1 cellular context compared by ENCODE assay signal in the genomic region with DNA sequence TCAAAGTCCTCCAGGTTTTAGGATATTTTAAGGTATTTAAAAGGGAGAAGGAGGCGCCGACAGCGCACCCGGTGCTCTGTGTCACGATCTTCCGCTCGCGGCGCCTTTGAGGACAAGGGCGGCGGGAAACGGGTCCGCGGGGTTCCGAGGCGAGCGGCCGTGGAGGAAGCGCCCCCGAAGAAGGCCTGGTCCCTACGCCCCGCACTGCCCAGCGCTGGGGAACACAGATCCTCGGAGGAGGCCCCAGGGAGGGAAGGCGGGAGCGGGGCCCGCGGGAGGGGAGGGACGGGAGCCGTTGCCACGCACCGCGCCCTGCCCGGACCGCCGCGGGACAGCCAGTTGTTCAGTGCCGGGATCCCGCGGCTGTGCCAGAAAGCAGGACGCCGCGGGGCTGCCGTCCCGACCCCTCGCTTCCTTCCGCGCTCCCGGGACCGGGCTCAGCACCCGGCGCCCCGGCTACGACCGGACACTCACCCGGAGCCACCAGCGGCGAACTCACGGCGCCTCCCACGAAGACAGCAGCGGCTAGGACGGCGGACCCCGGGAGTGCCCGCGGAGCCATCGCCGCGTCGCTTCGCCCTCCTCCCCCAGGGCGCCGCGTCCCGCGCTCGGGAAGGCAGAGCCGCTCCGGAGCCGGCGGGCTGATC.
A peak's percentile ranks its signal among the peaks of the same experiment; 100 is the strongest.
TF ChIP-seq lines count a peak whose summit lies in the region.

No MANE protein-coding gene starts in this region.

TF ChIP-seq in K562, 482 proteins besides CTCF, POLR2A, EP300 and RAD21 (continued from another document and continues in another):
- TF ChIP-seq, protein P1, sequence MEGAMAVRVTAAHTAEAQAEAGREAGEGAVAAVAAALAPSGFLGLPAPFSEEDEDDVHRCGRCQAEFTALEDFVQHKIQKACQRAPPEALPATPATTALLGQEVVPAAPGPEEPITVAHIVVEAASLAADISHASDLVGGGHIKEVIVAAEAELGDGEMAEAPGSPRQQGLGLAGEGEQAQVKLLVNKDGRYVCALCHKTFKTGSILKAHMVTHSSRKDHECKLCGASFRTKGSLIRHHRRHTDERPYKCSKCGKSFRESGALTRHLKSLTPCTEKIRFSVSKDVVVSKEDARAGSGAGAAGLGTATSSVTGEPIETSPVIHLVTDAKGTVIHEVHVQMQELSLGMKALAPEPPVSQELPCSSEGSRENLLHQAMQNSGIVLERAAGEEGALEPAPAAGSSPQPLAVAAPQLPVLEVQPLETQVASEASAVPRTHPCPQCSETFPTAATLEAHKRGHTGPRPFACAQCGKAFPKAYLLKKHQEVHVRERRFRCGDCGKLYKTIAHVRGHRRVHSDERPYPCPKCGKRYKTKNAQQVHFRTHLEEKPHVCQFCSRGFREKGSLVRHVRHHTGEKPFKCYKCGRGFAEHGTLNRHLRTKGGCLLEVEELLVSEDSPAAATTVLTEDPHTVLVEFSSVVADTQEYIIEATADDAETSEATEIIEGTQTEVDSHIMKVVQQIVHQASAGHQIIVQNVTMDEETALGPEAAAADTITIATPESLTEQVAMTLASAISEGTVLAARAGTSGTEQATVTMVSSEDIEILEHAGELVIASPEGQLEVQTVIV (CRISPR knock-in tag; IDR thresholded peaks at IDR 0.05; ENCODE audit: borderline replicate concordance), result no peak
- TF ChIP-seq ZNF76 (CRISPR knock-in tag; IDR thresholded peaks at IDR 0.05; ENCODE audit: borderline replicate concordance) (no peak), TRIM28 (IDR thresholded peaks at IDR 0.05) (no peak), RBFOX2 (IDR thresholded peaks at IDR 0.05; ENCODE audit: low read depth, low read length) (peak; percentile 80), ZNF511 (CRISPR knock-in tag; IDR thresholded peaks at IDR 0.05) (0 out of 2 replicates have a peak, but pooled peaks have one; percentile 69), HDAC2 (IDR thresholded peaks at IDR 0.05) (no peak), SAFB2 (IDR thresholded peaks at IDR 0.05; ENCODE audit: borderline replicate concordance, low read depth, low read length, severe bottlenecking) (no peak), PHB2 (IDR thresholded peaks at IDR 0.05; ENCODE audit: low read depth) (no peak), SOX6 (IDR thresholded peaks at IDR 0.05) (no peak), XRCC3 (IDR thresholded peaks at IDR 0.05) (no peak), ZSCAN32 (CRISPR knock-in tag; IDR thresholded peaks at IDR 0.05) (no peak), HNRNPH1 (optimal IDR thresholded peaks at IDR 0.05; ENCODE audit: low read depth, low read length) (no peak), ARNT (IDR thresholded peaks at IDR 0.05) (no peak), NCOR1 (IDR thresholded peaks at IDR 0.05) (no peak), ZFP91 (CRISPR knock-in tag; IDR thresholded peaks at IDR 0.05) (no peak), ZKSCAN1 (IDR thresholded peaks at IDR 0.05; ENCODE audit: low read depth, low read length) (no peak), DIDO1 (tag; IDR thresholded peaks at IDR 0.05; ENCODE audit: low read depth) (no peak), RBM14 (IDR thresholded peaks at IDR 0.05; ENCODE audit: borderline replicate concordance, insufficient read depth, low read depth, low read length) (no peak), ZNF212 (CRISPR knock-in tag; IDR thresholded peaks at IDR 0.05) (no peak), CBX1 (IDR thresholded peaks at IDR 0.05; ENCODE audit: low read depth) (0 out of 2 replicates have a peak, but pooled peaks have one; percentile 15), ZBTB2 (IDR thresholded peaks at IDR 0.05) (no peak), GABPB1 (CRISPR knock-in tag; IDR thresholded peaks at IDR 0.05) (no peak), EWSR1 (IDR thresholded peaks at IDR 0.05; ENCODE audit: borderline replicate concordance, low read depth, partially characterized antibody) (no peak), PYGO2 (tag; IDR thresholded peaks at IDR 0.05) (no peak), RBBP5 (IDR thresholded peaks at IDR 0.05; ENCODE audit: borderline replicate concordance, insufficient read depth, low read length, poor library complexity, severe bottlenecking) (peak; percentile 80), ZBTB8A (IDR thresholded peaks at IDR 0.05; ENCODE audit: partially characterized antibody) (no peak), ETV5 (CRISPR knock-in tag; IDR thresholded peaks at IDR 0.05; ENCODE audit: low read depth) (0 out of 2 replicates have a peak, but pooled peaks have one; percentile 23), FOXO4 (CRISPR knock-in tag; IDR thresholded peaks at IDR 0.05) (no peak), SMARCB1 (IDR thresholded peaks at IDR 0.05; ENCODE audit: insufficient read length, low read depth) (no peak), ZNF57 (CRISPR knock-in tag; IDR thresholded peaks at IDR 0.05) (no peak), ZNF764 (CRISPR knock-in tag; IDR thresholded peaks at IDR 0.05; ENCODE audit: low read depth) (no peak), HMG20A (CRISPR knock-in tag; conservative IDR thresholded peaks at IDR 0.05) (no peak)
- TF ChIP-seq, protein P2, sequence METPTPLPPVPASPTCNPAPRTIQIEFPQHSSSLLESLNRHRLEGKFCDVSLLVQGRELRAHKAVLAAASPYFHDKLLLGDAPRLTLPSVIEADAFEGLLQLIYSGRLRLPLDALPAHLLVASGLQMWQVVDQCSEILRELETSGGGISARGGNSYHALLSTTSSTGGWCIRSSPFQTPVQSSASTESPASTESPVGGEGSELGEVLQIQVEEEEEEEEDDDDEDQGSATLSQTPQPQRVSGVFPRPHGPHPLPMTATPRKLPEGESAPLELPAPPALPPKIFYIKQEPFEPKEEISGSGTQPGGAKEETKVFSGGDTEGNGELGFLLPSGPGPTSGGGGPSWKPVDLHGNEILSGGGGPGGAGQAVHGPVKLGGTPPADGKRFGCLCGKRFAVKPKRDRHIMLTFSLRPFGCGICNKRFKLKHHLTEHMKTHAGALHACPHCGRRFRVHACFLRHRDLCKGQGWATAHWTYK (CRISPR knock-in tag; IDR thresholded peaks at IDR 0.05), result no peak
- TF ChIP-seq, protein P3, sequence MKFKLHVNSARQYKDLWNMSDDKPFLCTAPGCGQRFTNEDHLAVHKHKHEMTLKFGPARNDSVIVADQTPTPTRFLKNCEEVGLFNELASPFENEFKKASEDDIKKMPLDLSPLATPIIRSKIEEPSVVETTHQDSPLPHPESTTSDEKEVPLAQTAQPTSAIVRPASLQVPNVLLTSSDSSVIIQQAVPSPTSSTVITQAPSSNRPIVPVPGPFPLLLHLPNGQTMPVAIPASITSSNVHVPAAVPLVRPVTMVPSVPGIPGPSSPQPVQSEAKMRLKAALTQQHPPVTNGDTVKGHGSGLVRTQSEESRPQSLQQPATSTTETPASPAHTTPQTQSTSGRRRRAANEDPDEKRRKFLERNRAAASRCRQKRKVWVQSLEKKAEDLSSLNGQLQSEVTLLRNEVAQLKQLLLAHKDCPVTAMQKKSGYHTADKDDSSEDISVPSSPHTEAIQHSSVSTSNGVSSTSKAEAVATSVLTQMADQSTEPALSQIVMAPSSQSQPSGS (CRISPR knock-in tag; IDR thresholded peaks at IDR 0.05), result no peak
- TF ChIP-seq, protein P4, sequence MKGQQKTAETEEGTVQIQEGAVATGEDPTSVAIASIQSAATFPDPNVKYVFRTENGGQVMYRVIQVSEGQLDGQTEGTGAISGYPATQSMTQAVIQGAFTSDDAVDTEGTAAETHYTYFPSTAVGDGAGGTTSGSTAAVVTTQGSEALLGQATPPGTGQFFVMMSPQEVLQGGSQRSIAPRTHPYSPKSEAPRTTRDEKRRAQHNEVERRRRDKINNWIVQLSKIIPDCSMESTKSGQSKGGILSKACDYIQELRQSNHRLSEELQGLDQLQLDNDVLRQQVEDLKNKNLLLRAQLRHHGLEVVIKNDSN (CRISPR knock-in tag; IDR thresholded peaks at IDR 0.05), result no peak
- TF ChIP-seq, protein P5, sequence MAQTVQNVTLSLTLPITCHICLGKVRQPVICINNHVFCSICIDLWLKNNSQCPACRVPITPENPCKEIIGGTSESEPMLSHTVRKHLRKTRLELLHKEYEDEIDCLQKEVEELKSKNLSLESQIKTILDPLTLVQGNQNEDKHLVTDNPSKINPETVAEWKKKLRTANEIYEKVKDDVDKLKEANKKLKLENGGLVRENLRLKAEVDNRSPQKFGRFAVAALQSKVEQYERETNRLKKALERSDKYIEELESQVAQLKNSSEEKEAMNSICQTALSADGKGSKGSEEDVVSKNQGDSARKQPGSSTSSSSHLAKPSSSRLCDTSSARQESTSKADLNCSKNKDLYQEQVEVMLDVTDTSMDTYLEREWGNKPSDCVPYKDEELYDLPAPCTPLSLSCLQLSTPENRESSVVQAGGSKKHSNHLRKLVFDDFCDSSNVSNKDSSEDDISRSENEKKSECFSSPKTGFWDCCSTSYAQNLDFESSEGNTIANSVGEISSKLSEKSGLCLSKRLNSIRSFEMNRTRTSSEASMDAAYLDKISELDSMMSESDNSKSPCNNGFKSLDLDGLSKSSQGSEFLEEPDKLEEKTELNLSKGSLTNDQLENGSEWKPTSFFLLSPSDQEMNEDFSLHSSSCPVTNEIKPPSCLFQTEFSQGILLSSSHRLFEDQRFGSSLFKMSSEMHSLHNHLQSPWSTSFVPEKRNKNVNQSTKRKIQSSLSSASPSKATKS (CRISPR knock-in tag; IDR thresholded peaks at IDR 0.05), result no peak
